Comparison of ENCODE assay signal across 8 cellular contexts in the genomic region with DNA sequence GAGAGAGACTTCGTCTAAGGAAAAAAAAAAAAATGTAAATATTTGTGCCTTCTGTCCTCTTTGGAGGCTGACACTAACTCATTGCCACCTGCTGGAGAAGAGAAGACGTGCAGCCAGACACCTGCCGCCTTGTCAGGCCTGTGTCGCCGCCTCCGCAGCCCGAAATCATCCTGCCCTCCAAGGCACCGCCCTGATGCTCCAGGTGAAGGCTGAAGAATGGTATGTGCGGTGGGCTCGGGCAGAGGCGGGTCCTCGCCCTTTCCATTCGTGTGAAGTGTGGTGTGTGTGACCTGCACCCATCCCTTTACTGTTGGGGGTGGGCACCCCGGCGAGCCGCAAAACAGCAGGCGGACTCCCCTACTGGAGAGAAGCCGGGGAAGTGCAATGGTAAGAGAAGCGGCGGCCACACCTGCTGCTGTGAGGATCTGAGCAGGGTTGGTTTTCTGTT.
DNase-seq lines count a peak whose midpoint lies in the region; ATAC-seq and TF ChIP-seq lines count a peak whose summit lies in the region.

No MANE protein-coding gene starts in this region.

- no peaks in the 10 kb centered on the region for H3K36me3 Mint-ChIP-seq in HFFc6 (ENCODE audit: low read depth)
- H3K36me3 Mint-ChIP-seq in activated CD4-positive, alpha-beta memory T cell treated with anti-CD3 and anti-CD28 coated beads, Interleukin-2, amount 10 ng/mL, durations not matched to agents 7 days and 5 days (ENCODE audit: low read depth): no peaks in the 10 kb centered on the region
- no peaks in the 10 kb centered on the region for H3K36me3 Mint-ChIP-seq in memory B cell

- H3K4me3 Mint-ChIP-seq in HFFc6 (peak overlapping the region; percentile 60), memory B cell (peak overlapping the region; percentile 67)
- H3K4me3 Mint-ChIP-seq in activated CD4-positive, alpha-beta memory T cell treated with anti-CD3 and anti-CD28 coated beads, Interleukin-2, amount 10 ng/mL, durations not matched to agents 7 days and 5 days: peak overlapping the region; percentile 10

- POLR2A ChIA-PET in activated CD4-positive, alpha-beta memory T cell treated with anti-CD3 and anti-CD28 coated beads, Interleukin-2, amount 10 ng/mL, durations not matched to agents 7 days and 5 days (lab: Charles Lee): no interaction called here

- peaks cover 17% of the 10 kb centered on the region for H3K27me3 Mint-ChIP-seq in HFFc6 (ENCODE audit: insufficient read depth)
- H3K27me3 Mint-ChIP-seq in activated CD4-positive, alpha-beta memory T cell treated with anti-CD3 and anti-CD28 coated beads, Interleukin-2, amount 10 ng/mL, durations not matched to agents 7 days and 5 days: no peaks in the 10 kb centered on the region
- H3K27me3 Mint-ChIP-seq in memory B cell: no peaks in the 10 kb centered on the region

- H3K4me1 Mint-ChIP-seq in HFFc6 (ENCODE audit: low read depth) (peaks cover 14% of the 10 kb centered on the region), memory B cell (peaks cover 7% of the 10 kb centered on the region)
- peaks cover 6% of the 10 kb centered on the region for H3K4me1 Mint-ChIP-seq in activated CD4-positive, alpha-beta memory T cell treated with anti-CD3 and anti-CD28 coated beads, Interleukin-2, amount 10 ng/mL, durations not matched to agents 7 days and 5 days

- DNase-seq in Daoy (ENCODE audit: low read depth) (peak; percentile 41), HFFc6 (peak; percentile 53), NCI-H345 (lab: John Stamatoyannopoulos, UW) (peak; percentile 72), ecto neural progenitor cell (ENCODE audit: low spot score) (peak; percentile 78), memory B cell (ENCODE audit: low spot score in 2 of 2) (peak; percentile 70 to 71), COR-L47 (lab: John Stamatoyannopoulos, UW) (no peak)
- DNase-seq in activated CD4-positive, alpha-beta memory T cell treated with anti-CD3 and anti-CD28 coated beads, Interleukin-2, amount 10 ng/mL, durations not matched to agents 7 days and 5 days: peak; percentile 78
- peak; percentile 5 to 36 for DNase-seq in stimulated activated CD8-positive, alpha-beta memory T cell treated with anti-CD3 and anti-CD28 coated beads, Interleukin-4, amount 100 ng/mL, for 1 hour (ENCODE audit: low read depth in 2 of 2, low spot score in 1 of 2)

- peak; percentile 98 for ATAC-seq in memory B cell (ENCODE audit: low read depth)

- H3K9me3 Mint-ChIP-seq in HFFc6 (no peaks in the 10 kb centered on the region), memory B cell (no peaks in the 10 kb centered on the region)
- H3K9me3 Mint-ChIP-seq in activated CD4-positive, alpha-beta memory T cell treated with anti-CD3 and anti-CD28 coated beads, Interleukin-2, amount 10 ng/mL, durations not matched to agents 7 days and 5 days: no peaks in the 10 kb centered on the region

- no peak overlapping the region for H3K27ac Mint-ChIP-seq in HFFc6
- H3K27ac Mint-ChIP-seq in activated CD4-positive, alpha-beta memory T cell treated with anti-CD3 and anti-CD28 coated beads, Interleukin-2, amount 10 ng/mL, durations not matched to agents 7 days and 5 days: no peak overlapping the region
- no peak overlapping the region for H3K27ac Mint-ChIP-seq in memory B cell

- peak; percentile 84 for TF ChIP-seq CTCF in HFFc6 (IDR thresholded peaks at IDR 0.05)

- CTCF ChIA-PET in activated CD4-positive, alpha-beta memory T cell treated with anti-CD3 and anti-CD28 coated beads, Interleukin-2, amount 10 ng/mL, durations not matched to agents 7 days and 5 days (lab: Charles Lee): interaction anchor here (0.7 to 1.8 kb wide), 7 partner anchors 11 to 658 kb away, joined by 3 to 6 read pairs (median 4); no protein-coding TSS in a partner anchor

Comparison
In these comparisons a context has a peak if more than half of its experiments do, and no peak if none do; other contexts are left out.
1. H3K4me3 Mint-ChIP-seq: peak in every context shown above with its lines; median percentile 67 in memory B cell; 60 in HFFc6; 10 in activated CD4-positive, alpha-beta memory T cell treated with anti-CD3 and anti-CD28 coated beads, Interleukin-2, amount 10 ng/mL, durations not matched to agents 7 days and 5 days.